ENCODE assay signal across 16 cellular contexts in the genomic region with DNA sequence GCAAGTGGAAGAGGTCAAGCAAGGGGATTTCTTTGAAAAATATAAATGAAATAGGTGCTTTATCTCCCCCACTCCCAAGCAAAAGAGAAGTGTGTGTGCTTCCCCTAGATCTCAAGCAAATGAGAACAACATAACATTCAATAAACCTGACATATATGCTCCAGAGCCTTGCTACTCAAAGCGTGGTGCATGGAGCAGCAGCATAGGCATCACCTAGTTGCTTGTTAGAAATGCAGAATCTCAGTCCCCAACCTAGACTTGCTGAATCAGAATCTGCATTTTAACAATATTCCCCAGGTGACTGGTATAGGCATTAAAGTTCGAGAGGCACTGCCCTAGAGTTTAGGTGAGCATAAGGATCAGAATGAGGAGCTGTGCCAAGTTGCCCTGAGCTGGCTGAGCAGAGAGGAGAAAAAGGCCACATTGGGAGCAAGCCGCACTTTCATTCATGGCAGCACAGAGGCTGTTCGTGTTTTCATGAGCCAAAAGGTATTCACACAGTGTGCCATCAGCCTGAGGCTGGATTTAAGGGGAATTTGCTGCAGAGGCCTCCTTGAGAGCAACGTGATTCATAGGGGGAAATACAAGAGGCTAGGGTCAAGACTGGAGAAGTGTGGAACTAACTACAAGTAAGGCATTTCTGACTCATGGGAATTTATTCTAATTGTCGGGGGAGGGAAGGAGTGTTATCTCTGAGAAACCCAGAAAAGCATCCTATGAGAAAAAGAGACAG. TPM values are rescaled to one million over a fixed set of nuclear protein-coding genes. Genes with fewer than 3 reads are reported as not detected.
DNase-seq lines count a peak whose midpoint lies in the region; ATAC-seq, FAIRE-seq and TF ChIP-seq lines count a peak whose summit lies in the region.
"Had no signal": no experiment of that assay in that cellular context is flagged by ENCODE, and none has a peak within 500 bp of the region (broad histone marks: within the 10 kb centered on the region; RNA-seq: fewer than 3 reads in every experiment).

No MANE protein-coding gene starts in this region.

- H3K9me3 ChIP-seq in HUES48 (ENCODE audit: control insufficient read depth, insufficient read depth, low read length), result no peaks in the 10 kb centered on the region
- H3K9me3 ChIP-seq: ovary had no signal

- no peak for ATAC-seq in HG02588 (IDR thresholded peaks at IDR 0.05; ENCODE audit: unreplicated experiment)

- 0 out of 2 replicates have a peak overlapping the region, but pooled peaks have one; percentile 3 for H3K9ac ChIP-seq in HUES48 (ENCODE audit: low read depth, low read length)

- peak overlapping the region; percentile 44 for H3K27ac ChIP-seq in HUES48 (ENCODE audit: low read depth, low read length)
- H3K27ac ChIP-seq in brain microvascular endothelial cell, result no peak overlapping the region
- H3K27ac ChIP-seq: ovary, stomach had no signal

- H3K27me3 ChIP-seq in HUES48 (ENCODE audit: control insufficient read depth, insufficient read depth, low read length) (no peaks in the 10 kb centered on the region), brain microvascular endothelial cell (replicated peaks) (no peaks in the 10 kb centered on the region), kidney epithelial cell (ENCODE audit: control insufficient read depth, insufficient read depth, low read length) (no peaks in the 10 kb centered on the region)
- H3K27me3 ChIP-seq: ovary, stomach had no signal

- H3K4me3 ChIP-seq in HUES48 (ENCODE audit: low read depth, low read length) (no peak overlapping the region), brain microvascular endothelial cell (ENCODE audit: low read depth, low read length) (no peak overlapping the region), kidney epithelial cell (ENCODE audit: low read depth, low read length) (no peak overlapping the region)
- H3K4me3 ChIP-seq: ovary, stomach had no signal

- no peak for FAIRE-seq in D721Med (lab: Jason Lieb, UNC)
- FAIRE-seq: endometrium had no signal

- peaks cover 11% of the 10 kb centered on the region for H3K4me1 ChIP-seq in HUES48 (ENCODE audit: control insufficient read depth, insufficient read depth, low read length)
- H3K4me1 ChIP-seq: stomach had no signal

- TF ChIP-seq CTCF in brain microvascular endothelial cell (IDR thresholded peaks at IDR 0.05; ENCODE audit: low read depth, low read length, missing control alignments) (no peak), kidney epithelial cell (IDR thresholded peaks at IDR 0.05; ENCODE audit: insufficient read depth, low read length, poor library complexity, severe bottlenecking) (no peak), D721Med (IDR thresholded peaks at IDR 0.05; ENCODE audit: insufficient read depth, missing control alignments) (no peak)

- no peaks in the 10 kb centered on the region for H3K36me3 ChIP-seq in HUES48 (ENCODE audit: control insufficient read depth, insufficient read depth, low read length)
- no peaks in the 10 kb centered on the region for H3K36me3 ChIP-seq in brain microvascular endothelial cell (replicated peaks)
- no peaks in the 10 kb centered on the region for H3K36me3 ChIP-seq in kidney epithelial cell (ENCODE audit: control insufficient read depth, insufficient read depth, low read length)
- H3K36me3 ChIP-seq: ovary, stomach had no signal

- in situ Hi-C loops in brain microvascular endothelial cell (cut with HindIII; ENCODE audit: low pct_ligation_motif_present, low sequenced_read_pairs), result no loop called here

- peak; percentile 43 for DNase-seq in EH (ENCODE audit: low read depth)
- peak; percentile 55 for DNase-seq in brain microvascular endothelial cell
- peak; percentile 80 for DNase-seq in kidney epithelial cell (ENCODE audit: low read depth)
- no peak for DNase-seq in pons (ENCODE audit: low spot score)
- no peak for DNase-seq in D721Med (ENCODE audit: insufficient read length, low spot score)
- no peak for DNase-seq in UCSD-AML1 (lab: John Stamatoyannopoulos, UW; ENCODE audit: unreplicated experiment)
- DNase-seq: activated B cell treated with CpG ODN at 0.5 μM for 24 hours, glutamatergic neuron, Kasumi-1, NCI-H187, NCI-H524 treated with DMSO at 0.1 percent for 48 hours, ovary, stomach had no signal

RNA-seq across cellular contexts. Expression of a gene that starts 14.3 kb away (rescaled TPM):
- 0.55 and 0.58 TPM in 2 replicates for total RNA-seq in kidney epithelial cell

Comparison
In these comparisons a context has a peak if more than half of its experiments do, and no peak if none do; other contexts are left out.
1. DNase-seq: peak in EH (single experiment), brain microvascular endothelial cell (single experiment) and kidney epithelial cell (single experiment); none in pons (single experiment), D721Med (single experiment) and UCSD-AML1 (single experiment).